ENCODE assay signal across 1 cellular context in the genomic region with DNA sequence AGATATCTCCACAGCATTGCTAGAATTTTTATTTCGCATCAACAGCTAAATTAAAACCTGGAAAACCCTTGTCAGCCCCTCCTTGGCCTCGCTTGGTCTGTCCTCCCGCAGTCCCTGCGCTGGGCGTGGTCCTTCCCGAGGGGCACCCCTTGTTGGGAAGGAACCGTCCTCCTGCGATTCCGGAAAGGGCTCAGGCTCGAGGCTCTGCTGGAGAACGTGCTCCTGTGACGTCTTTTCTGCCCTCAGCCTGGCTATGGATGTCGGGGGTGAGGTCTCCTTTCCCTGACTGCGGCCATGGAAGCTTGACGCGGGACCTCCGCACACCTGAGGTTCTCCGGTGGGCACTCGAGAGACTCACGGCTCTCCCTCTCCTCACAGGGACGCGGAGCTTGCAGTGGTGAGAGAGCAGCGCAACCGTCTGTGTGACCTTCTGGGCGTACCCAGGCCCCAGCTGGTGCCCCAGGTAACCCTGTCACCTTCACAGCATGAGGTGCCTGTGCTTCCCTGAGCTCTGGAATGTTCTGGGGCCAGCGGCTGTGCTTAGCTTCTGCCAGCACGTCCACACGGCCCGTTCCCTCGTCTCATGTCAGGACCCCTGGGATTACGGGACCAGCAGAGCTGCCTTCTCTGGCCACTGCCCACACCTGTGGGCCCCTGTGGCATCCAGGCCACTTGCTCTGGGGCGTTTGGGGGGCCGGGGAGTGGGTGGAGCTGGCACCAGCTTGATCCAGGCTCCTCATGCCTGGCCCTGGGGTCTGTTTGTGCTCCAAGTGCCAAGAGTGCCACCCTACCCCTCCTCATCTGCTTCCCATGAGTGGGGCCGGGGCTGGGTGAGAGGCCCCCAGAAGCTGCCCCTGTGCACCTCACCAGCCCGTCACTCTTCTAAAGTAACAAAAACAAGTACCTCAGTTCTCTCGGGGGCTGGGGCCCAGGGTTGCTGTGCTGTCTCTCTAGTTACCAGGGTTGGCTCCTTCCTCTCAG.
A peak's percentile ranks its signal among the peaks of the same experiment; 100 is the strongest.
TF ChIP-seq lines count a peak whose summit lies in the region.

No MANE protein-coding gene starts in this region.

TF ChIP-seq in HepG2, 621 proteins besides CTCF, POLR2A, EP300 and RAD21:
- TF ChIP-seq ZSCAN31 (CRISPR knock-in tag; IDR thresholded peaks at IDR 0.05; ENCODE audit: low read depth), result no peak
- TF ChIP-seq, protein P1, sequence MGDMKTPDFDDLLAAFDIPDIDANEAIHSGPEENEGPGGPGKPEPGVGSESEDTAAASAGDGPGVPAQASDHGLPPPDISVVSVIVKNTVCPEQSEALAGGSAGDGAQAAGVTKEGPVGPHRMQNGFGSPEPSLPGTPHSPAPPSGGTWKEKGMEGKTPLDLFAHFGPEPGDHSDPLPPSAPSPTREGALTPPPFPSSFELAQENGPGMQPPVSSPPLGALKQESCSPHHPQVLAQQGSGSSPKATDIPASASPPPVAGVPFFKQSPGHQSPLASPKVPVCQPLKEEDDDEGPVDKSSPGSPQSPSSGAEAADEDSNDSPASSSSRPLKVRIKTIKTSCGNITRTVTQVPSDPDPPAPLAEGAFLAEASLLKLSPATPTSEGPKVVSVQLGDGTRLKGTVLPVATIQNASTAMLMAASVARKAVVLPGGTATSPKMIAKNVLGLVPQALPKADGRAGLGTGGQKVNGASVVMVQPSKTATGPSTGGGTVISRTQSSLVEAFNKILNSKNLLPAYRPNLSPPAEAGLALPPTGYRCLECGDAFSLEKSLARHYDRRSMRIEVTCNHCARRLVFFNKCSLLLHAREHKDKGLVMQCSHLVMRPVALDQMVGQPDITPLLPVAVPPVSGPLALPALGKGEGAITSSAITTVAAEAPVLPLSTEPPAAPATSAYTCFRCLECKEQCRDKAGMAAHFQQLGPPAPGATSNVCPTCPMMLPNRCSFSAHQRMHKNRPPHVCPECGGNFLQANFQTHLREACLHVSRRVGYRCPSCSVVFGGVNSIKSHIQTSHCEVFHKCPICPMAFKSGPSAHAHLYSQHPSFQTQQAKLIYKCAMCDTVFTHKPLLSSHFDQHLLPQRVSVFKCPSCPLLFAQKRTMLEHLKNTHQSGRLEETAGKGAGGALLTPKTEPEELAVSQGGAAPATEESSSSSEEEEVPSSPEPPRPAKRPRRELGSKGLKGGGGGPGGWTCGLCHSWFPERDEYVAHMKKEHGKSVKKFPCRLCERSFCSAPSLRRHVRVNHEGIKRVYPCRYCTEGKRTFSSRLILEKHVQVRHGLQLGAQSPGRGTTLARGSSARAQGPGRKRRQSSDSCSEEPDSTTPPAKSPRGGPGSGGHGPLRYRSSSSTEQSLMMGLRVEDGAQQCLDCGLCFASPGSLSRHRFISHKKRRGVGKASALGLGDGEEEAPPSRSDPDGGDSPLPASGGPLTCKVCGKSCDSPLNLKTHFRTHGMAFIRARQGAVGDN (CRISPR knock-in tag; IDR thresholded peaks at IDR 0.05), result 0 out of 2 replicates have a peak, but pooled peaks have one; percentile 13
- TF ChIP-seq RBM22 (optimal IDR thresholded peaks at IDR 0.05; ENCODE audit: low read length), result peak; percentile 6
- peak; percentile 86 for TF ChIP-seq AGO2 (optimal IDR thresholded peaks at IDR 0.05; ENCODE audit: low read depth, low read length)
